17 cellular contexts compared by ENCODE assay signal in the genomic region with DNA sequence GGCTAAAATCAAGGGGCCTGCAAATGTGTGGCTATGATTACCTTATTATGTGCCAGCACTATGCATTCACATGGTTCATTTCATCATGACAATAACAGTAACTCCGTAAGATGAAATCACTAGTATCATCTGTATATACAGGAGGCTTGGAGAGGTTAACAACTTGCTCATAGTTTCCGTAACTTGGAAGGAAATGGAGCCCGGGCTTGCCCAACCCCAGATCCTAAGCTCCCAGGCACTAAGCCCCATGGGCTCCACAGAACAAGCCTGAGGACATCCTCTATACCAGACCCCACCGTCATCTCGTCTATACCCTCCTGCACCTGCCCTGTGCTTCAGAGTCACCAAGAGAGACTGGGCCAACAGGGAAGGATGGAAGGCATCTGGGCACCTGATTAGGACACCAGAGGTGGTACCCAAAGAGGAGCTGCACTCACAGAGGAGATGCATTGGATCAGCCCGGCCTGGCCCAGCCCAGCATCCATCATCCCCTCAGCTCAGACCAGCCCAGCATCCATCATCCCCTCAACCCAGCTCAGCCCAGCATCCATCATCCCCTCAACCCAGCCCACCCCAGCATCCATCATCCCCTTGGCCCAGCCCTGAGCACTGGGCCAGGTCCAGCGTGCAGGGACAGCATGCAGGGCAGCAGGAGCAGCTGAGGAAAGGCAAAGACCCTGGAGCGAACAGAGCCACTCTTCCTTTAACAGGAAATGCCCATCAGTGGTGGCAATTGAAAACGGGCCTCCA. TPM values are rescaled to one million over a fixed set of nuclear protein-coding genes. Genes with fewer than 3 reads are reported as not detected.
A peak's percentile ranks its signal among the peaks of the same experiment; 100 is the strongest.
DNase-seq lines count a peak whose midpoint lies in the region; ATAC-seq and TF ChIP-seq lines count a peak whose summit lies in the region.
"Had no signal": no experiment of that assay in that cellular context is flagged by ENCODE, and none has a peak within 500 bp of the region (broad histone marks: within the 10 kb centered on the region; RNA-seq: fewer than 3 reads in every experiment).

No MANE protein-coding gene starts in this region.

- H3K36me3 Mint-ChIP-seq in CD4-positive, alpha-beta T cell (ENCODE audit: low read depth): peaks cover 6% of the 10 kb centered on the region
- no peaks in the 10 kb centered on the region for H3K36me3 Mint-ChIP-seq in osteocyte (ENCODE audit: unreplicated experiment)

- ATAC-seq in CD4-positive, alpha-beta T cell (ENCODE audit: poor library complexity): no peak
- ATAC-seq in HG03280 (IDR thresholded peaks at IDR 0.05; ENCODE audit: unreplicated experiment) (no peak), GM21529 (IDR thresholded peaks at IDR 0.05; ENCODE audit: unreplicated experiment) (no peak)
- ATAC-seq: HCT116 had no signal

- POLR2A ChIA-PET in CD4-positive, alpha-beta T cell (lab: Charles Lee): interaction anchor here (1.0 to 11.7 kb wide), 6 partner anchors 9 to 127 kb away, joined by 3 to 145 read pairs (median 4); a partner anchor contains a TSS

- H3K4me3 ChIP-seq in coronary artery: no peak overlapping the region
- H3K4me3 ChIP-seq: BLaER1, Peyer's patch had no signal

- peaks cover 83% of the 10 kb centered on the region for H3K4me1 Mint-ChIP-seq in CD4-positive, alpha-beta T cell (ENCODE audit: low read depth)
- peaks cover 68% of the 10 kb centered on the region for H3K4me1 Mint-ChIP-seq in osteocyte (ENCODE audit: unreplicated experiment)

- CTCF ChIA-PET in CD4-positive, alpha-beta T cell (lab: Charles Lee): interaction anchor here (1.1 to 1.4 kb wide), 3 partner anchors 9 to 135 kb away, joined by 3 to 5 read pairs (median 3); no protein-coding TSS in a partner anchor

- no peaks in the 10 kb centered on the region for H3K9me3 Mint-ChIP-seq in CD4-positive, alpha-beta T cell
- no peaks in the 10 kb centered on the region for H3K9me3 Mint-ChIP-seq in osteocyte (ENCODE audit: unreplicated experiment)
- H3K9me3 Mint-ChIP-seq: brain, endodermal cell had no signal

- peak overlapping the region; percentile 95 for H3K27ac Mint-ChIP-seq in CD4-positive, alpha-beta T cell
- peak overlapping the region; percentile 95 for H3K27ac Mint-ChIP-seq in osteocyte (ENCODE audit: unreplicated experiment)
- H3K27ac Mint-ChIP-seq: brain had no signal

- intact Hi-C loops in CD4-positive, alpha-beta T cell (cut with DNase I, micrococcal nuclease): loop anchor here in 1 of 2 experiments (5.0 kb wide), 1 partner anchor 207 kb away; no protein-coding TSS in a partner anchor

- no peaks in the 10 kb centered on the region for H3K36me3 ChIP-seq in KOPT-K1 (ENCODE audit: insufficient read depth, low read length)
- H3K36me3 ChIP-seq: BLaER1, Peyer's patch had no signal

- no peaks in the 10 kb centered on the region for H3K9me3 ChIP-seq in CD4-positive, alpha-beta T cell (ENCODE audit: control insufficient read depth, low read length)
- no peaks in the 10 kb centered on the region for H3K9me3 ChIP-seq in KOPT-K1 (ENCODE audit: insufficient read depth, low read length, poor library complexity, severe bottlenecking)
- H3K9me3 ChIP-seq: BLaER1, Peyer's patch had no signal

- no peak for TF ChIP-seq CTCF in CD4-positive, alpha-beta T cell (IDR thresholded peaks at IDR 0.05)
- TF ChIP-seq CTCF in coronary artery (IDR thresholded peaks at IDR 0.05) (no peak), osteocyte (IDR thresholded peaks at IDR 0.05) (no peak)

- H3K27me3 Mint-ChIP-seq in CD4-positive, alpha-beta T cell: no peaks in the 10 kb centered on the region
- no peaks in the 10 kb centered on the region for H3K27me3 Mint-ChIP-seq in osteocyte (ENCODE audit: unreplicated experiment)

- no peak overlapping the region for H3K4me3 Mint-ChIP-seq in CD4-positive, alpha-beta T cell
- no peak overlapping the region for H3K4me3 Mint-ChIP-seq in osteocyte (ENCODE audit: unreplicated experiment)
- H3K4me3 Mint-ChIP-seq: brain, endodermal cell had no signal

- no peak for DNase-seq in CD4-positive, alpha-beta T cell
- DNase-seq in coronary artery (ENCODE audit: low spot score): peak; percentile 69
- no peak for DNase-seq in osteocyte (ENCODE audit: extremely low spot score, unreplicated experiment)
- DNase-seq in kidney tubule cell (ENCODE audit: low spot score): no peak
- DNase-seq in LoVo (ENCODE audit: low spot score): no peak
- DNase-seq: NCI-H1436; NCI-H510A; stimulated activated CD4-positive, alpha-beta T cell treated with anti-CD3 and anti-CD28 coated beads, Interleukin-1b, Interleukin-23, amount 100 ng/mL, for 48 hours; T1000 had no signal

- H3K27ac ChIP-seq in CD4-positive, alpha-beta T cell (ENCODE audit: low read depth, low read length): no peak overlapping the region
- H3K27ac ChIP-seq in KOPT-K1 (ENCODE audit: low read depth, low read length, poor library complexity, severe bottlenecking) (peak overlapping the region; percentile 98), coronary artery (peak overlapping the region in 1 of 2 donors; percentile 92)
- H3K27ac ChIP-seq: BLaER1 had no signal

- no peaks in the 10 kb centered on the region for H3K27me3 ChIP-seq in CD4-positive, alpha-beta T cell (ENCODE audit: control insufficient read depth, insufficient read depth, low read length)
- H3K27me3 ChIP-seq: BLaER1, Peyer's patch had no signal

RNA-seq across cellular contexts. Expression of a gene that starts 28.5 kb away (rescaled TPM):
- total RNA-seq in CD4-positive, alpha-beta T cell: 10 to 100 TPM; 31.9 to 33.9 TPM
- 26.4 and 28.3 TPM in 2 replicates for total RNA-seq in osteocyte

RNA-seq across cellular contexts. Expression of a gene that starts 36.8 kb away (rescaled TPM):
- total RNA-seq in CD4-positive, alpha-beta T cell: 10 to 100 TPM; 15.1 to 17.3 TPM
- total RNA-seq in osteocyte: 8.3 and 10.3 TPM in 2 replicates
